17 cellular contexts compared by ENCODE assay signal in genomic region chr9:137148242-137148641, GRCh38. TPM values are rescaled to one million over a fixed set of nuclear protein-coding genes. Genes with fewer than 3 reads are reported as not detected.
DNase-seq lines count a peak whose midpoint lies in the region; TF ChIP-seq lines count a peak whose summit lies in the region.
"Had no signal": no experiment of that assay in that cellular context is flagged by ENCODE, and none has a peak within 500 bp of the region (broad histone marks: within the 10 kb centered on the region; RNA-seq: fewer than 3 reads in every experiment).

No MANE protein-coding gene starts in this region.

- peak; percentile 48 for DNase-seq in DMS53 (lab: John Stamatoyannopoulos, UW)
- no peak for DNase-seq in DMS53 treated with DMSO at 0.1 percent for 48 hours (lab: John Stamatoyannopoulos, UW; ENCODE audit: unreplicated experiment)
- DNase-seq in endothelial cell (ENCODE audit: low spot score) = no peak
- DNase-seq in NCI-H526 (lab: John Stamatoyannopoulos, UW) = no peak
- DNase-seq in effector CD4-positive, alpha-beta T cell = no peak
- DNase-seq in SHP77 (lab: John Stamatoyannopoulos, UW) = no peak
- DNase-seq: 8988T, AML-193, C1 segment of cervical spinal cord, DMS153, GF-D8, HCEC 1CT had no signal

- H3K27ac ChIP-seq in 22Rv1 = 0 out of 2 replicates have a peak overlapping the region, but pooled peaks have one; percentile 81
- H3K27ac ChIP-seq in HEK293 (ENCODE audit: extremely low read depth, low read depth, low read length) = no peak overlapping the region
- H3K27ac ChIP-seq: HL-60 had no signal

- peaks cover 17% of the 10 kb centered on the region for H3K27me3 Mint-ChIP-seq in endothelial cell (ENCODE audit: unreplicated experiment)

- POLR2A ChIA-PET in HEK293 (lab: Yijun Ruan, JAX) = interaction anchor here (1.0 kb wide), 1 partner anchor 19 kb away, joined by 3 read pairs; no protein-coding TSS in a partner anchor

- H3K27ac Mint-ChIP-seq in endothelial cell (ENCODE audit: unreplicated experiment) = no peak overlapping the region
- H3K27ac Mint-ChIP-seq: CD4-positive, alpha-beta memory T cell had no signal

- no peaks in the 10 kb centered on the region for H3K4me1 Mint-ChIP-seq in endothelial cell (ENCODE audit: unreplicated experiment)

- no peaks in the 10 kb centered on the region for H3K9me3 Mint-ChIP-seq in endothelial cell (ENCODE audit: unreplicated experiment)
- H3K9me3 Mint-ChIP-seq: CD4-positive, alpha-beta memory T cell had no signal

- CTCF ChIA-PET in HEK293 (lab: Yijun Ruan, JAX) = no interaction called here

- H3K4me1 ChIP-seq in HEK293 (ENCODE audit: control insufficient read depth, insufficient read depth, low read length) = no peaks in the 10 kb centered on the region

- peak overlapping the region; percentile 25 for H3K4me3 Mint-ChIP-seq in endothelial cell (ENCODE audit: unreplicated experiment)
- H3K4me3 Mint-ChIP-seq: CD4-positive, alpha-beta memory T cell had no signal

- no peaks in the 10 kb centered on the region for H3K36me3 ChIP-seq in HEK293 (ENCODE audit: control insufficient read depth in 2 of 2, insufficient read depth in 1 of 2, low read length in 2 of 2)

- H3K36me3 Mint-ChIP-seq in endothelial cell (ENCODE audit: low read depth, unreplicated experiment) = no peaks in the 10 kb centered on the region
- H3K36me3 Mint-ChIP-seq: CD4-positive, alpha-beta memory T cell had no signal

- H3K9me3 ChIP-seq in HEK293 (ENCODE audit: control insufficient read depth, insufficient read depth, low read depth, low read length) = no peaks in the 10 kb centered on the region

- TF ChIP-seq CTCF in 22Rv1 (IDR thresholded peaks at IDR 0.05) (no peak), HEK293 (tag by site-specific recombination; IDR thresholded peaks at IDR 0.05) (no peak), endothelial cell (IDR thresholded peaks at IDR 0.05; ENCODE audit: unreplicated experiment) (no peak)

- H3K4me3 ChIP-seq in HEK293 (ENCODE audit: low read depth, low read length) = no peak overlapping the region

TF ChIP-seq in HEK293, 187 proteins besides CTCF, POLR2A, EP300 and RAD21:
- TF ChIP-seq ZFHX2 (tag by site-specific recombination; conservative IDR thresholded peaks at IDR 0.05) (peak; percentile 39; the same call in 1 of the 2 replicates), ZIC2 (tag by site-specific recombination; IDR thresholded peaks at IDR 0.05) (peak; percentile 30; the same call in 1 of the 2 replicates), ZNF488 (tag by site-specific recombination; IDR thresholded peaks at IDR 0.05) (no peak), ZNF76 (tag by site-specific recombination; IDR thresholded peaks at IDR 0.05; ENCODE audit: borderline replicate concordance, low read depth) (no peak), ZEB2 (tag by site-specific recombination; IDR thresholded peaks at IDR 0.05) (no peak), ZNF280C (tag by site-specific recombination; IDR thresholded peaks at IDR 0.05) (no peak), ZNF266 (tag by site-specific recombination; IDR thresholded peaks at IDR 0.05; ENCODE audit: low read depth) (no peak), ZNF639 (tag by site-specific recombination; IDR thresholded peaks at IDR 0.05) (no peak), BCL6B (tag by site-specific recombination; IDR thresholded peaks at IDR 0.05) (no peak), EGR2 (tag by site-specific recombination; IDR thresholded peaks at IDR 0.05; ENCODE audit: low read depth) (0 out of 2 replicates have a peak, but pooled peaks have one; percentile 21)
TF ChIP-seq in HEK293: peak in this region for 3.

RNA-seq across cellular contexts. Expression of gene GRIN1, which starts 9.3 kb away (rescaled TPM):
- not detected for total RNA-seq in endothelial cell (ENCODE audit: unreplicated experiment)
- total RNA-seq: CD4-positive, alpha-beta memory T cell had no signal

RNA-seq across cellular contexts. Expression of gene LRRC26, which starts 21.6 kb away (rescaled TPM):
- total RNA-seq in endothelial cell (ENCODE audit: unreplicated experiment) = not detected
- total RNA-seq: CD4-positive, alpha-beta memory T cell had no signal

RNA-seq across cellular contexts. Expression of gene TMEM210, which starts 23.6 kb away (rescaled TPM):
- total RNA-seq in endothelial cell (ENCODE audit: unreplicated experiment) = not detected
- total RNA-seq: CD4-positive, alpha-beta memory T cell; H1 had no signal

RNA-seq across cellular contexts. Expression of gene DPP7, which starts 33.7 kb away (rescaled TPM):
- total RNA-seq in endothelial cell (ENCODE audit: unreplicated experiment) = 6.1 TPM

RNA-seq across cellular contexts. Expression of gene ANAPC2, which starts 40.1 kb away (rescaled TPM):
- total RNA-seq in endothelial cell (ENCODE audit: unreplicated experiment) = 76.8 TPM
